Comparison of ENCODE assay signal across 8 cellular contexts in genomic region chr6:29016559-29017427, GRCh38. TPM values are rescaled to one million over a fixed set of nuclear protein-coding genes. Genes with fewer than 3 reads are reported as not detected.
DNase-seq lines count a peak whose midpoint lies in the region; ATAC-seq and TF ChIP-seq lines count a peak whose summit lies in the region.

No MANE protein-coding gene starts in this region.

- peaks cover 2% of the 10 kb centered on the region for H3K27me3 ChIP-seq in BJ (ENCODE audit: control insufficient read depth, insufficient read depth, low read length)
- peaks cover 7 to 13% of the 10 kb centered on the region in 2 donors for H3K27me3 ChIP-seq in duodenal mucosa (ENCODE audit: control insufficient read depth in 1 of 2, insufficient read depth in 2 of 2, low read length in 2 of 2)

- TF ChIP-seq CTCF in BJ (IDR thresholded peaks at IDR 0.05; ENCODE audit: insufficient read depth, low read depth, low read length) (peak; percentile 80), lower leg skin (IDR thresholded peaks at IDR 0.05) (peak in 1 of 3 donors; percentile 20)

- H3K9ac ChIP-seq in duodenal mucosa (ENCODE audit: low read depth in 1 of 2, low read length in 2 of 2) = peak overlapping the region; percentile 66 to 76

- H3K36me3 ChIP-seq in BJ (ENCODE audit: control insufficient read depth, insufficient read depth, low read length) (no peaks in the 10 kb centered on the region), duodenal mucosa (ENCODE audit: control insufficient read depth in 1 of 2, insufficient read depth in 2 of 2, low read length in 2 of 2) (no peaks in the 10 kb centered on the region)

- ATAC-seq in HG03432 (IDR thresholded peaks at IDR 0.05; ENCODE audit: unreplicated experiment) = peak; percentile 81

- DNase-seq in BJ (ENCODE audit: low read depth) (no peak), GM19238 (ENCODE audit: insufficient read length, low spot score) (peak; percentile 45), NCI-H524 treated with DMSO at 0.1 percent for 48 hours (lab: John Stamatoyannopoulos, UW) (peak; percentile 17), lower leg skin (ENCODE audit: low spot score in 2 of 2) (peak; percentile 83 to 96)
- peak; percentile 82 for DNase-seq in activated CD4-positive, alpha-beta T cell treated with anti-CD3 and anti-CD28 coated beads, Interleukin-2, amount 50 U/mL, for 1 hour
- DNase-seq in stimulated activated CD4-positive, alpha-beta T cell treated with anti-CD3 and anti-CD28 coated beads, Interleukin-4, amount 100 ng/mL, for 24 hours = peak; percentile 88

- POLR2A ChIA-PET in BJ (lab: Charles Lee) = no interaction called here

- intact Hi-C loops in lower leg skin (cut with DNase I; ENCODE audit: low total_unique reads) = loop anchor here (5.0 kb wide), 1 partner anchor 179 kb away; no protein-coding TSS in a partner anchor

- H3K4me1 ChIP-seq in duodenal mucosa (ENCODE audit: control insufficient read depth in 1 of 2, insufficient read depth in 2 of 2, low read length in 2 of 2) = peaks cover 0 to 6% of the 10 kb centered on the region in 2 donors

- no peaks in the 10 kb centered on the region for H3K9me3 ChIP-seq in duodenal mucosa (ENCODE audit: control insufficient read depth in 1 of 2, low read length in 2 of 2)

- 1% methylated on average over 41 of the region's 41 CpGs for WGBS in lower leg skin, 2 donors

- H3K4me3 ChIP-seq in BJ (ENCODE audit: low read depth, low read length) (peak overlapping the region; percentile 39), duodenal mucosa (ENCODE audit: low read depth in 1 of 2, low read length in 2 of 2) (peak overlapping the region; percentile 74 to 91), lower leg skin (ENCODE audit: low read depth, poor library complexity, severe bottlenecking) (peak overlapping the region; percentile 19)

- no peak for TF ChIP-seq POLR2A in lower leg skin (IDR thresholded peaks at IDR 0.05)

- no peak overlapping the region for H3K27ac ChIP-seq in duodenal mucosa (ENCODE audit: low read depth, low read length)

- CTCF ChIA-PET in BJ (lab: Yijun Ruan, JAX) = interaction anchor here (0.6 to 5.2 kb wide), 30 partner anchors 9 to 572 kb away, joined by 3 to 52 read pairs (median 4); no protein-coding TSS in a partner anchor

RNA-seq across cellular contexts. Expression of gene ZNF311, which starts 11.7 kb away (rescaled TPM):
- polyA plus RNA-seq in BJ (2011; rRNA removed) = 0.74 and 1.0 TPM in 2 replicates
- polyA minus RNA-seq in BJ (2011; rRNA and poly(A)+ RNA removed) = 0.72 and 1.0 TPM in 2 replicates
- 1 to 10 TPM in 2 of 4 donors, under 1 TPM in 1, not detected in 1; 0.69 to 1.4 (median 1.1) TPM for total RNA-seq in lower leg skin

RNA-seq across cellular contexts. Expression of gene OR2W1, which starts 28.2 kb away (rescaled TPM):
- polyA plus RNA-seq in BJ (2011; rRNA removed) = not detected in 2 replicates
- polyA minus RNA-seq in BJ (2011; rRNA and poly(A)+ RNA removed) = not detected in 2 replicates
- not detected for total RNA-seq in lower leg skin

Comparison
In these comparisons a context has a peak if more than half of its experiments do, and no peak if none do; other contexts are left out.
1. H3K4me3 ChIP-seq: peak in every context shown above with its lines; median percentile 82 in duodenal mucosa; 39 in BJ; 19 in lower leg skin.